In the genomic region with DNA sequence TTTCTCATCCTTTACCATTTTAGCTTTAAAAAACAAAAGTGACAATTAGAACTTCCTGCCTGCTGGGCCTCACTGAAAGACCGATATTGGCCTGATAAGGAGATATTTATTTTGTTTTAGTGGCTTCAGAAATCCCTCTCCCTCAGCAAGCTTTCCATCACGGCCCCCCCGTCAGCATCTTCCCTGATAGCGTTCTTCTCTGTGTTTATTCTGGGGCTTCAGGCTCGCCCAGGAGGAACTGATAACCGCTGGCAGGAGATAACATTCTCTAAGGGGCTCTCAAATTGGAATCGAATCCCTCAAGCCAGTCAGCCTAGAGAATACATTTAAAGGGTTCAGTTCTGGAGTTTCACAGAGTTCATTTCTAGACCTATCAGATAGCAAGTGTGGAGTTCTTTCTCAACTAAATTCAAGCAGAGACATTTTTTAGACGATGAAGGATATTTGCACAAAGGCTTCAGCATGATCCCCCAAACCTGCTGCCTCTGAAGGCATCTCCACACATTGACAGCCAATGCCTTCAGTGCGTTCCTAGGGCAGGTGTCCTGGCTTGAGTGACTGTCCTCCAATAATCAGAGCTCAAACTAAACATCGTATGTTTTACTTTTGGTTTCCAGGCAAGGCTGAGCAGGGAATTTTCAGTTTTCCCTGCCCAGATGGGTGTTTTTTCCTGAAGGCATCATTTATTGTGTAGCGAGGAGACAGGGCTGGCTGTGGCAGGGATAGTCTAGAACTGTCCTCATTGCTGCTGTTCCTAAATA, we compare ENCODE assay signal across 10 cellular contexts. TPM values are rescaled to one million over a fixed set of nuclear protein-coding genes. Genes with fewer than 3 reads are reported as not detected.
DNase-seq lines count a peak whose midpoint lies in the region; ATAC-seq and TF ChIP-seq lines count a peak whose summit lies in the region.
"Had no signal": no experiment of that assay in that cellular context is flagged by ENCODE, and none has a peak within 500 bp of the region (broad histone marks: within the 10 kb centered on the region; RNA-seq: fewer than 3 reads in every experiment).

No MANE protein-coding gene starts in this region.

- POLR2A ChIA-PET in PC-3 (lab: Charles Lee; ENCODE audit: unreplicated experiment): interaction anchor here (0.6 kb wide), 1 partner anchor 15 kb away, joined by 3 read pairs; no protein-coding TSS in a partner anchor

- H3K9me2 ChIP-seq in PC-3 (replicated peaks; ENCODE audit: low read length): no peaks in the 10 kb centered on the region

- no TSS peak for BruUV-seq in PC-3 (replicated peaks; lab: Mats Ljungman, UMichigan)

- no peaks in the 10 kb centered on the region for H3K9me3 ChIP-seq in PC-3 (ENCODE audit: low read length)

- H2AFZ ChIP-seq in PC-3 (ENCODE audit: low read length): no peak overlapping the region

- H3K27ac ChIP-seq in PC-3 (ENCODE audit: low read length) (no peak overlapping the region), rectal smooth muscle tissue (ENCODE audit: low read depth, low read length) (no peak overlapping the region)

- peaks cover 36% of the 10 kb centered on the region for H3K4me1 ChIP-seq in PC-3 (ENCODE audit: insufficient read depth, low read length)
- H3K4me1 ChIP-seq in rectal smooth muscle tissue (ENCODE audit: control insufficient read depth, insufficient read depth, low read length): no peaks in the 10 kb centered on the region

- ATAC-seq in PC-3: no peak
- no peak for ATAC-seq in sciatic nerve

- H3K9ac ChIP-seq in PC-3 (ENCODE audit: low read length) (no peak overlapping the region), rectal smooth muscle tissue (ENCODE audit: low read length) (no peak overlapping the region)

- CTCF ChIA-PET in PC-3 (lab: Charles Lee): no interaction called here

- intact Hi-C loops in PC-3 (cut with micrococcal nuclease) (no loop called here), sciatic nerve (cut with DNase I) (no loop called here)

- no peak for TF ChIP-seq CTCF in GM12864 (IDR thresholded peaks at IDR 0.05; ENCODE audit: low read depth, low read length, missing control alignments)
- TF ChIP-seq CTCF in PC-3 (conservative IDR thresholded peaks at IDR 0.05; ENCODE audit: low read depth, low read length): no peak
- TF ChIP-seq CTCF in epithelial cell of esophagus (IDR thresholded peaks at IDR 0.05; ENCODE audit: insufficient read depth, low read depth, low read length, missing control alignments): no peak

- no peaks in the 10 kb centered on the region for H3K27me3 ChIP-seq in PC-3 (ENCODE audit: low read length)
- no peaks in the 10 kb centered on the region for H3K27me3 ChIP-seq in rectal smooth muscle tissue (ENCODE audit: control insufficient read depth, insufficient read depth, low read length)

- H3K4me3 ChIP-seq in GM12864 (ENCODE audit: low read depth, low read length) (peak overlapping the region; percentile 11), PC-3 (ENCODE audit: low read length) (peak overlapping the region; percentile 47; the same call in 1 of the 2 replicates), epithelial cell of esophagus (ENCODE audit: low read length) (peak overlapping the region; percentile 15), rectal smooth muscle tissue (ENCODE audit: low read length) (peak overlapping the region; percentile 7)

- DNase-seq in GM12864 (ENCODE audit: low read depth) (no peak), PC-3 (no peak), epithelial cell of esophagus (ENCODE audit: low read depth) (no peak), NCI-H1436 (lab: John Stamatoyannopoulos, UW) (no peak), sciatic nerve (ENCODE audit: low spot score) (no peak)
- no peak for DNase-seq in activated CD4-positive, CD25-positive, alpha-beta regulatory T cell treated with anti-CD3 and anti-CD28 coated beads, Interleukin-2, amount 50 U/mL, for 72 hours
- DNase-seq: KG1, NCI-H82, substantia nigra had no signal

- no peaks in the 10 kb centered on the region for H4K20me1 ChIP-seq in PC-3 (ENCODE audit: low read length)

- H3K4me2 ChIP-seq in PC-3 (ENCODE audit: low read length): peak overlapping the region; percentile 71

- H3F3A ChIP-seq in PC-3 (ENCODE audit: low read length, unreplicated experiment): no peaks in the 10 kb centered on the region

- H3K36me3 ChIP-seq in PC-3 (ENCODE audit: low read depth, low read length): no peaks in the 10 kb centered on the region; the same call in 1 of the 2 replicates
- H3K36me3 ChIP-seq in rectal smooth muscle tissue (ENCODE audit: control insufficient read depth, insufficient read depth, low read length): no peaks in the 10 kb centered on the region

- H3K79me2 ChIP-seq in PC-3 (ENCODE audit: low read length): 0 out of 2 replicates have a peak, but pooled peaks cover 4% of the 10 kb centered on the region

RNA-seq across cellular contexts. Expression of a gene that starts 17.0 kb away (rescaled TPM):
- total RNA-seq in PC-3 (2014; rRNA removed) (2.0 and 2.5 TPM in 2 replicates), sciatic nerve (15.9 TPM)
